In genomic region chr12:46609671-46610070, GRCh38 we compare ENCODE assay signal across 21 cellular contexts.
A peak's percentile ranks its signal among the peaks of the same experiment; 100 is the strongest.
DNase-seq lines count a peak whose midpoint lies in the region; ATAC-seq, FAIRE-seq and TF ChIP-seq lines count a peak whose summit lies in the region.
"Had no signal": no experiment of that assay in that cellular context is flagged by ENCODE, and none has a peak within 500 bp of the region (broad histone marks: within the 10 kb centered on the region; RNA-seq: fewer than 3 reads in every experiment).

No MANE protein-coding gene starts in this region.

- CTCF ChIA-PET in A673 (lab: Charles Lee), result no interaction called here
- CTCF ChIA-PET in CD4-positive, alpha-beta memory T cell (lab: Charles Lee; ENCODE audit: partially characterized antibody), result interaction anchor here (1.1 to 1.4 kb wide), 3 partner anchors 16 to 93 kb away, joined by 3 to 7 read pairs (median 4); no protein-coding TSS in a partner anchor
- CTCF ChIA-PET in activated CD4-positive, alpha-beta memory T cell treated with anti-CD3 and anti-CD28 coated beads for 36 hours (lab: Charles Lee), result interaction anchor here (0.9 kb wide), 1 partner anchor 226 kb away, joined by 4 read pairs; no protein-coding TSS in a partner anchor

- peaks cover 5 to 14% of the 10 kb centered on the region in 2 donors for H3K36me3 Mint-ChIP-seq in CD4-positive, alpha-beta memory T cell
- H3K36me3 Mint-ChIP-seq in activated CD4-positive, alpha-beta memory T cell treated with anti-CD3 and anti-CD28 coated beads for 36 hours, result peaks cover 9% of the 10 kb centered on the region

- H3K4ac ChIP-seq in mesenchymal stem cell (ENCODE audit: low read depth in 1 of 2, low read length in 2 of 2), result no peak overlapping the region

- H2BK15ac ChIP-seq in mesenchymal stem cell (ENCODE audit: low read depth, poor library complexity, severe bottlenecking), result peak overlapping the region; percentile 88

- peak overlapping the region; percentile 68 for H4K8ac ChIP-seq in mesenchymal stem cell (ENCODE audit: low read length)

- H2BK5ac ChIP-seq in mesenchymal stem cell (ENCODE audit: low read depth, low read length, poor library complexity, severe bottlenecking), result no peak overlapping the region

- no peak overlapping the region for H3K18ac ChIP-seq in mesenchymal stem cell (ENCODE audit: low read depth in 1 of 2, low read length in 2 of 2)

- no peaks in the 10 kb centered on the region for H3K79me1 ChIP-seq in mesenchymal stem cell (replicated peaks; ENCODE audit: low read length, poor library complexity, severe bottlenecking)

- H3K36me3 ChIP-seq in A673 (ENCODE audit: insufficient read depth, low read length, poor library complexity, severe bottlenecking) (no peaks in the 10 kb centered on the region), mesenchymal stem cell (ENCODE audit: control insufficient read depth in 1 of 2, insufficient read depth in 2 of 2, low read depth in 1 of 2, low read length in 2 of 2) (no peaks in the 10 kb centered on the region)
- H3K36me3 ChIP-seq in CD4-positive, alpha-beta memory T cell (ENCODE audit: insufficient read depth, low read length), result no peaks in the 10 kb centered on the region
- H3K36me3 ChIP-seq: colonic mucosa had no signal

- no peak for ATAC-seq in GM19397 (IDR thresholded peaks at IDR 0.05; ENCODE audit: unreplicated experiment)

- H3K4me3 ChIP-seq in A673 (ENCODE audit: low read depth, low read length, poor library complexity, severe bottlenecking) (no peak overlapping the region), mesenchymal stem cell (ENCODE audit: insufficient read depth in 1 of 2, low read depth in 1 of 2, low read length in 2 of 2) (no peak overlapping the region)
- no peak overlapping the region for H3K4me3 ChIP-seq in CD4-positive, alpha-beta memory T cell (ENCODE audit: low read length in 2 of 2)
- H3K4me3 ChIP-seq: colonic mucosa, psoas muscle had no signal

- POLR2A ChIA-PET in A673 (lab: Charles Lee; ENCODE audit: low non-redundant PET), result no interaction called here
- POLR2A ChIA-PET in CD4-positive, alpha-beta memory T cell (lab: Charles Lee; ENCODE audit: partially characterized antibody), result interaction anchor here (0.5 to 3.1 kb wide), 10 partner anchors 24 to 340 kb away, joined by 3 to 24 read pairs (median 4); partner anchors contain the start of gene SLC38A1
- POLR2A ChIA-PET in activated CD4-positive, alpha-beta memory T cell treated with anti-CD3 and anti-CD28 coated beads for 36 hours (lab: Charles Lee), result interaction anchor here (1.0 to 1.3 kb wide), 2 partner anchors 60 to 238 kb away, joined by 3 to 8 read pairs; no protein-coding TSS in a partner anchor

- no peaks in the 10 kb centered on the region for H3K27me3 ChIP-seq in A673 (replicated peaks; ENCODE audit: insufficient read depth, low read depth, low read length, poor library complexity)
- no peaks in the 10 kb centered on the region for H3K27me3 ChIP-seq in CD4-positive, alpha-beta memory T cell (ENCODE audit: insufficient read depth, low read length)
- no peaks in the 10 kb centered on the region for H3K27me3 ChIP-seq in mesenchymal stem cell (ENCODE audit: control insufficient read depth in 1 of 2, insufficient read depth in 1 of 2, low read length in 2 of 2)
- H3K27me3 ChIP-seq: colonic mucosa had no signal

- H3K27me3 Mint-ChIP-seq in CD4-positive, alpha-beta memory T cell, result no peaks in the 10 kb centered on the region
- no peaks in the 10 kb centered on the region for H3K27me3 Mint-ChIP-seq in activated CD4-positive, alpha-beta memory T cell treated with anti-CD3 and anti-CD28 coated beads for 36 hours
- H3K27me3 Mint-ChIP-seq: memory B cell had no signal

- no peak overlapping the region for H2BK12ac ChIP-seq in mesenchymal stem cell (ENCODE audit: low read length in 2 of 2)

- TF ChIP-seq POLR2A in GM12891 (IDR thresholded peaks at IDR 0.05; ENCODE audit: low read depth, low read length), result no peak

- no peak overlapping the region for H3K4me2 ChIP-seq in mesenchymal stem cell (ENCODE audit: low read length, poor library complexity, severe bottlenecking)

- peak overlapping the region; percentile 17 for H3K27ac ChIP-seq in A673 (ENCODE audit: low read depth, low read length, poor library complexity, severe bottlenecking)
- H3K27ac ChIP-seq in CD4-positive, alpha-beta memory T cell (ENCODE audit: low read depth, low read length), result no peak overlapping the region
- no peak overlapping the region for H3K27ac ChIP-seq in mesenchymal stem cell (ENCODE audit: low read length, poor library complexity, severe bottlenecking)
- H3K27ac ChIP-seq: colonic mucosa had no signal

- no peak overlapping the region for H2BK120ac ChIP-seq in mesenchymal stem cell (ENCODE audit: low read depth, low read length)

- H3K27ac Mint-ChIP-seq in CD4-positive, alpha-beta memory T cell, result peak overlapping the region; percentile 6 to 84 (median 70)
- peak overlapping the region; percentile 40 for H3K27ac Mint-ChIP-seq in activated CD4-positive, alpha-beta memory T cell treated with anti-CD3 and anti-CD28 coated beads for 36 hours
- H3K27ac Mint-ChIP-seq: memory B cell, nephron progenitor cell had no signal

- BruUV-seq in A673 (replicated peaks; lab: Mats Ljungman, UMichigan), result no TSS peak

- H3K23ac ChIP-seq in mesenchymal stem cell (ENCODE audit: low read length in 2 of 2), result no peak overlapping the region

- H2AFZ ChIP-seq in mesenchymal stem cell (ENCODE audit: low read depth, low read length), result no peak overlapping the region

- H3K14ac ChIP-seq in mesenchymal stem cell (ENCODE audit: low read length in 2 of 2), result no peak overlapping the region

- no peak for TF ChIP-seq CTCF in A673 (conservative IDR thresholded peaks at IDR 0.05; ENCODE audit: low read depth, low read length)

- intact Hi-C loops in A673 (cut with micrococcal nuclease; ENCODE audit: unreplicated experiment), result no loop called here
- intact Hi-C loops in CD4-positive, alpha-beta memory T cell (cut with micrococcal nuclease), result loop anchor here (5.0 kb wide), 1 partner anchor 237 kb away; the partner anchor contains the start of gene SLC38A2
- intact Hi-C loops in activated CD4-positive, alpha-beta memory T cell treated with anti-CD3 and anti-CD28 coated beads for 36 hours (cut with micrococcal nuclease), result no loop called here

- H3K9me3 ChIP-seq in A673 (ENCODE audit: low read depth, low read length, poor library complexity, severe bottlenecking) (no peaks in the 10 kb centered on the region), mesenchymal stem cell (ENCODE audit: control insufficient read depth, low read length) (no peaks in the 10 kb centered on the region)
- no peaks in the 10 kb centered on the region for H3K9me3 ChIP-seq in CD4-positive, alpha-beta memory T cell (ENCODE audit: control insufficient read depth in 1 of 2, low read length in 2 of 2)
- H3K9me3 ChIP-seq: colonic mucosa, psoas muscle had no signal

- no peak overlapping the region for H4K91ac ChIP-seq in mesenchymal stem cell (ENCODE audit: low read length)

- 100% methylated on average over 1 of the region's 2 CpGs for WGBS in mesenchymal stem cell

- peaks cover 37% of the 10 kb centered on the region for H3K4me1 ChIP-seq in A673 (ENCODE audit: insufficient read depth, low read length, poor library complexity, severe bottlenecking)
- H3K4me1 ChIP-seq in CD4-positive, alpha-beta memory T cell (ENCODE audit: insufficient read depth, low read length), result peaks cover 29% of the 10 kb centered on the region
- H3K4me1 ChIP-seq in mesenchymal stem cell (ENCODE audit: control insufficient read depth, insufficient read depth, low read depth, low read length), result no peaks in the 10 kb centered on the region
- H3K4me1 ChIP-seq: colonic mucosa had no signal

- FAIRE-seq in urothelium cell line (lab: Jason Lieb, UNC), result no peak
- FAIRE-seq in GM12891 (lab: Jason Lieb, UNC), result no peak
- FAIRE-seq: endothelial cell of umbilical vein, keratinocyte, small intestine had no signal

- no peak for DNase-seq in A673 (ENCODE audit: low spot score)
- no peak for DNase-seq in CD4-positive, alpha-beta memory T cell
- DNase-seq in activated CD4-positive, alpha-beta memory T cell treated with anti-CD3 and anti-CD28 coated beads for 36 hours, result no peak
- no peak for DNase-seq in mesenchymal stem cell
- no peak for DNase-seq in urothelium cell line (ENCODE audit: low spot score)
- no peak for DNase-seq in GM12891 (ENCODE audit: insufficient read length, low spot score)
- DNase-seq in activated CD4-positive, CD25-positive, alpha-beta regulatory T cell treated with anti-CD3 and anti-CD28 coated beads, Interleukin-2, amount 50 U/mL, for 72 hours, result no peak
- DNase-seq: activated CD8-positive, alpha-beta memory T cell treated with anti-CD3 and anti-CD28 coated beads for 24 hours; activated gamma-delta T cell; Calu3; colonic mucosa; hippocampal formation; nephron progenitor cell; psoas muscle; stimulated activated CD4-positive, alpha-beta T cell treated with anti-CD3 and anti-CD28 coated beads, Interleukin-4, amount 100 ng/mL, for 4 hours; substantia nigra had no signal

- H3K9ac ChIP-seq in mesenchymal stem cell (ENCODE audit: low read length), result peak overlapping the region; percentile 74

- peaks cover 0 to 15% (median 5%) of the 10 kb centered on the region in 8 donors for H3K9me3 Mint-ChIP-seq in CD4-positive, alpha-beta memory T cell
- peaks cover 9% of the 10 kb centered on the region for H3K9me3 Mint-ChIP-seq in activated CD4-positive, alpha-beta memory T cell treated with anti-CD3 and anti-CD28 coated beads for 36 hours

- H3K4me3 Mint-ChIP-seq in CD4-positive, alpha-beta memory T cell, result peak overlapping the region in 7 of 8 donors; percentile 57 to 78 (median 73)
- no peak overlapping the region for H3K4me3 Mint-ChIP-seq in activated CD4-positive, alpha-beta memory T cell treated with anti-CD3 and anti-CD28 coated beads for 36 hours
- H3K4me3 Mint-ChIP-seq: memory B cell, nephron progenitor cell had no signal

- H2AK5ac ChIP-seq in mesenchymal stem cell (ENCODE audit: low read length, severe bottlenecking), result no peak overlapping the region

- peaks cover 33 to 64% (median 47%) of the 10 kb centered on the region in 4 donors for H3K4me1 Mint-ChIP-seq in CD4-positive, alpha-beta memory T cell
- peaks cover 25% of the 10 kb centered on the region for H3K4me1 Mint-ChIP-seq in activated CD4-positive, alpha-beta memory T cell treated with anti-CD3 and anti-CD28 coated beads for 36 hours (ENCODE audit: low read depth)

TF ChIP-seq in GM12891, 5 proteins besides CTCF, POLR2A, EP300 and RAD21:
- TF ChIP-seq PAX5 (IDR thresholded peaks at IDR 0.05; ENCODE audit: insufficient read depth, low read length, severe bottlenecking), result no peak
- no peak for TF ChIP-seq POLR2AphosphoS5 (IDR thresholded peaks at IDR 0.05; ENCODE audit: low read depth, low read length)
- no peak for TF ChIP-seq POU2F2 (IDR thresholded peaks at IDR 0.05; ENCODE audit: low read depth, low read length)
- TF ChIP-seq TAF1 (IDR thresholded peaks at IDR 0.05; ENCODE audit: low read depth, low read length), result no peak
- TF ChIP-seq SPI1 (IDR thresholded peaks at IDR 0.05; ENCODE audit: low read depth, low read length), result no peak
